Comparison of ENCODE assay signal across 8 cellular contexts in the genomic region with DNA sequence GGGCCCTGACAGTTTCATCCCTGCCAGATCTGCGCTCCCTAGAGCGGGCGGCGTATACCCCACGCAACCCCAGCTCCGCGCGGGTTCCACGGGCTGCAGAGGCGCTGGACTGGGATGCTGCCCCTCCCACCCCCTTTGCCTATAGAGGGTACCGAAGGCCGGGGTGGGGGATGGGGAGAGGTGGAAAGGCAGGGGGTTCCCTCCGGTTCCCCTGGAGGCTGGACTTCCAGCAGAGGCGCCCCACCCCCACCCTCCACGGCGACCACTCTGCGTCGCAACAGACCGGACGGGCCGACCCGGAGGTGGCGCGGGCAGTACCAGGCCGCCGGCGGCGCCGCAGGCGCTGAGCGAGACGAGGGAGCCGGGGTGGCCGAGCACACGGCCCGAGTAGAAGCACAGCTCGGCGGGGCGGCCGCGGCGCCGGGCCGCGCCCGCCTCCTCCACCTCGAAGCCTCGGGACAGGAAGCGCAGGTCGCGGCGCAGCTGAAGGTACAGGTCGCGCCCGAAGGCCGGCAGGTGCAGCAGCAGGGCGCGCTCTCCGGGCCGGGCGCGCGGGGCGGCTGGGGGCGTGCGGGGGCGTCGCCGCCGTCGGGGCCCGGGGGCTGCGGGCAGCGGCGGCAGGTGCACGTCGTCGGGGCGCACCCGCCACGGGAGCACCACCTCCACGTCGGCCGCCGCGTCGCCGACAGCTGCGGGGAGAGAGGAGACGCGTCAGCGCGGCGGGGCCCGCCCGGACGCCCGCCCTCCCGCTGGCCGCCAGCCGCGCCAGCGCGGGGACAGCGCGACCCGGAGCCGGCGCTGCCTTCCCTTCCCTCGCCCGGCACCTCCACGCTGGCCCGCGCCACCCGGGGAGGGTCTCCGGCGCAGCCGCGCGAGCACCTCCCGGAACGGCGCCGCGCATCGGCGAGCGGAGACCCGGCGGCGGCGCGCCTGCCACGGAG. TPM values are rescaled to one million over a fixed set of nuclear protein-coding genes. Genes with fewer than 3 reads are reported as not detected.
DNase-seq lines count a peak whose midpoint lies in the region; ATAC-seq, FAIRE-seq and TF ChIP-seq lines count a peak whose summit lies in the region.

No MANE protein-coding gene starts in this region.

- no peaks in the 10 kb centered on the region for H3K9me3 ChIP-seq in suprapubic skin

- DNase-seq in activated naive CD8-positive, alpha-beta T cell treated with anti-CD3 and anti-CD28 coated beads, Interleukin-2, amount 50 U/mL, for 24 hours = no peak
- DNase-seq in left kidney (ENCODE audit: low read depth, low spot score) (peak; percentile 35), suprapubic skin (ENCODE audit: low spot score in 2 of 2) (no peak), GM19239 (ENCODE audit: insufficient read length, low spot score) (no peak), HuH-7 (ENCODE audit: low spot score) (no peak)

- no peak for TF ChIP-seq CTCF in suprapubic skin (IDR thresholded peaks at IDR 0.05)

- H3K27me3 Mint-ChIP-seq in activated naive CD8-positive, alpha-beta T cell treated with anti-CD3 and anti-CD28 coated beads, Interleukin-2, amount 50 U/mL, for 24 hours = peaks cover 12% of the 10 kb centered on the region

- peak overlapping the region; percentile 59 for H3K27ac ChIP-seq in suprapubic skin

- no peaks in the 10 kb centered on the region for H3K36me3 ChIP-seq in suprapubic skin

- peak; percentile 20 for ATAC-seq in GM18502 (IDR thresholded peaks at IDR 0.05; ENCODE audit: poor library complexity, unreplicated experiment)
- peak; percentile 9 for ATAC-seq in HG03175 (IDR thresholded peaks at IDR 0.05; ENCODE audit: unreplicated experiment)
- peak; percentile 14 for ATAC-seq in activated naive CD8-positive, alpha-beta T cell treated with anti-CD3 and anti-CD28 coated beads, Interleukin-2, amount 50 U/mL, for 24 hours
- ATAC-seq in HG03159 (IDR thresholded peaks at IDR 0.05; ENCODE audit: unreplicated experiment) = no peak

- TF ChIP-seq POLR2A in suprapubic skin (IDR thresholded peaks at IDR 0.05) = no peak

- FAIRE-seq in GM19239 (lab: Jason Lieb, UNC) = no peak

- H3K4me1 ChIP-seq in suprapubic skin = peaks cover 30% of the 10 kb centered on the region

- H3K4me1 Mint-ChIP-seq in activated naive CD8-positive, alpha-beta T cell treated with anti-CD3 and anti-CD28 coated beads, Interleukin-2, amount 50 U/mL, for 24 hours = peaks cover 16% of the 10 kb centered on the region

- H3K4me3 Mint-ChIP-seq in activated naive CD8-positive, alpha-beta T cell treated with anti-CD3 and anti-CD28 coated beads, Interleukin-2, amount 50 U/mL, for 24 hours = peak overlapping the region; percentile 71

- no peaks in the 10 kb centered on the region for H3K36me3 Mint-ChIP-seq in activated naive CD8-positive, alpha-beta T cell treated with anti-CD3 and anti-CD28 coated beads, Interleukin-2, amount 50 U/mL, for 24 hours (ENCODE audit: low read depth)

- peaks cover 3% of the 10 kb centered on the region for H3K27me3 ChIP-seq in suprapubic skin

- H3K4me3 ChIP-seq in suprapubic skin = peak overlapping the region; percentile 72

- no peaks in the 10 kb centered on the region for H3K9me3 Mint-ChIP-seq in activated naive CD8-positive, alpha-beta T cell treated with anti-CD3 and anti-CD28 coated beads, Interleukin-2, amount 50 U/mL, for 24 hours

- H3K27ac Mint-ChIP-seq in activated naive CD8-positive, alpha-beta T cell treated with anti-CD3 and anti-CD28 coated beads, Interleukin-2, amount 50 U/mL, for 24 hours = no peak overlapping the region

- no CpG with 5 or more reads among the region's 134 CpGs for WGBS in suprapubic skin

- no peak for TF ChIP-seq EP300 in suprapubic skin (IDR thresholded peaks at IDR 0.05)

RNA-seq across cellular contexts. Expression of a gene that starts 0.8 kb away (rescaled TPM):
- total RNA-seq in suprapubic skin = 10 to 100 TPM in 1 of 4 donors, 1 to 10 TPM in 3; 4.2 to 12.3 (median 6.3) TPM
